ENCODE assay signal across 16 cellular contexts in genomic region chr12:2170376-2170775, GRCh38.
A peak's percentile ranks its signal among the peaks of the same experiment; 100 is the strongest.
DNase-seq lines count a peak whose midpoint lies in the region; ATAC-seq and TF ChIP-seq lines count a peak whose summit lies in the region.
"Had no signal": no experiment of that assay in that cellular context is flagged by ENCODE, and none has a peak within 500 bp of the region (broad histone marks: within the 10 kb centered on the region; RNA-seq: fewer than 3 reads in every experiment).

No MANE protein-coding gene starts in this region.

- peaks cover 0 to 21% (median 10%) of the 10 kb centered on the region in 6 donors for H3K9me3 Mint-ChIP-seq in immature natural killer cell

- peaks cover 10 to 23% of the 10 kb centered on the region in 2 donors for H3K4me1 ChIP-seq in ascending aorta

- peaks cover 2 to 8% (median 3%) of the 10 kb centered on the region in 3 donors for H3K27me3 Mint-ChIP-seq in immature natural killer cell (ENCODE audit: low read depth in 3 of 3)

- TF ChIP-seq CTCF in ascending aorta (IDR thresholded peaks at IDR 0.05) = no peak
- no peak for TF ChIP-seq CTCF in fibroblast of the aortic adventitia (IDR thresholded peaks at IDR 0.05; ENCODE audit: insufficient read depth, low read length)

- no peaks in the 10 kb centered on the region for H3K27me3 ChIP-seq in ascending aorta

- H3K9me3 ChIP-seq in ascending aorta = peaks cover 0 to 8% of the 10 kb centered on the region in 2 donors

- no peak for ATAC-seq in HG02885 (IDR thresholded peaks at IDR 0.05; ENCODE audit: poor library complexity, unreplicated experiment)
- no peak for ATAC-seq in HG03460 (IDR thresholded peaks at IDR 0.05; ENCODE audit: unreplicated experiment)
- ATAC-seq: naive thymus-derived CD4-positive, alpha-beta T cell had no signal

- H3K27ac Mint-ChIP-seq in immature natural killer cell = no peak overlapping the region
- H3K27ac Mint-ChIP-seq: activated naive CD4-positive, alpha-beta T cell treated with anti-CD3 and anti-CD28 coated beads, Interleukin-2, amount 10 ng/mL, durations not matched to agents 7 days and 5 days; naive thymus-derived CD4-positive, alpha-beta T cell; progenitor cell of endocrine pancreas had no signal

- H3K36me3 Mint-ChIP-seq in immature natural killer cell = no peaks in the 10 kb centered on the region
- H3K36me3 Mint-ChIP-seq: activated naive CD4-positive, alpha-beta T cell treated with anti-CD3 and anti-CD28 coated beads, Interleukin-2, amount 10 ng/mL, durations not matched to agents 7 days and 5 days had no signal

- no peaks in the 10 kb centered on the region for H3K4me1 Mint-ChIP-seq in immature natural killer cell
- H3K4me1 Mint-ChIP-seq: activated naive CD4-positive, alpha-beta T cell treated with anti-CD3 and anti-CD28 coated beads, Interleukin-2, amount 10 ng/mL, durations not matched to agents 7 days and 5 days; naive thymus-derived CD4-positive, alpha-beta T cell had no signal

- intact Hi-C loops in ascending aorta (cut with DNase I) = no loop called here

- peak overlapping the region; percentile 56 to 76 for H3K27ac ChIP-seq in ascending aorta

- H3K4me3 ChIP-seq in ascending aorta = no peak overlapping the region
- no peak overlapping the region for H3K4me3 ChIP-seq in fibroblast of the aortic adventitia (ENCODE audit: low read depth, low read length)
- H3K4me3 ChIP-seq in skeletal muscle cell (ENCODE audit: low read depth, low read length) = no peak overlapping the region

- DNase-seq in GM03348 (ENCODE audit: low spot score) = peak; percentile 24
- peak in 1 of 2 donors; percentile 76 for DNase-seq in ascending aorta (ENCODE audit: low spot score in 2 of 2)
- DNase-seq in fibroblast of the aortic adventitia (ENCODE audit: low read depth) = peak; percentile 57
- DNase-seq in skeletal muscle cell (ENCODE audit: low read depth) = peak; percentile 51
- no peak for DNase-seq in CD1c-positive myeloid dendritic cell (ENCODE audit: extremely low spot score)
- DNase-seq in immature natural killer cell = no peak
- DNase-seq: activated CD4-positive, CD25-positive, alpha-beta regulatory T cell treated with anti-CD3 and anti-CD28 coated beads, Interleukin-2, amount 50 U/mL, for 72 hours; activated CD8-positive, alpha-beta memory T cell treated with anti-CD3 and anti-CD28 coated beads, Interleukin-2, amount 50 U/mL, for 48 hours; activated naive CD4-positive, alpha-beta T cell treated with anti-CD3 and anti-CD28 coated beads, Interleukin-2, amount 10 ng/mL, durations not matched to agents 7 days and 5 days; AML-193; hippocampal formation; naive thymus-derived CD4-positive, alpha-beta T cell; NCI-H2081 had no signal

- no peaks in the 10 kb centered on the region for H3K36me3 ChIP-seq in ascending aorta

- H3K4me3 Mint-ChIP-seq in immature natural killer cell = no peak overlapping the region
- H3K4me3 Mint-ChIP-seq: activated naive CD4-positive, alpha-beta T cell treated with anti-CD3 and anti-CD28 coated beads, Interleukin-2, amount 10 ng/mL, durations not matched to agents 7 days and 5 days; naive thymus-derived CD4-positive, alpha-beta T cell had no signal

Comparison
In these comparisons a context has a peak if more than half of its experiments do, and no peak if none do; other contexts are left out.
1. DNase-seq: peak in GM03348 (single experiment), fibroblast of the aortic adventitia (single experiment) and skeletal muscle cell (single experiment); none in CD1c-positive myeloid dendritic cell (single experiment) and immature natural killer cell (0 of 3).